ENCODE assay signal across 23 cellular contexts in the genomic region with DNA sequence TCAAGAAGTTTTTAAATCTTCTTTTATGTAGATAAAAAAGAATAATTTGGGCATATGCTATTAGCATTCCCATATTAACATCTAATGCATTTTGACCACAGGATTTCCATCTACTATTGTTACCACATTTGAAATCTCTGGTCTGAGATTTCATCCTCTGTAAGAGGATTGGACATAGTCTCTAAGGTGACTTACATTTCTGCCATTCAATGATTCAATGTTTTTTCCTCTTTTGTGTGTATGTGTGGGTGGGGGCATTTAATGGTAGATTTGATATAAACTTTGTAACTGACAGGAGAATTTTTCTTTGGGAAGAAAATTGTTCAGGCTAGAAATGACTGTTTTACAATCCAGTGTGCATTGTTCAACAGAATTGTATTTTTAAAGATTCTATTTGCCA.
A peak's percentile ranks its signal among the peaks of the same experiment; 100 is the strongest.
DNase-seq lines count a peak whose midpoint lies in the region; ATAC-seq, FAIRE-seq and TF ChIP-seq lines count a peak whose summit lies in the region.
"Had no signal": no experiment of that assay in that cellular context is flagged by ENCODE, and none has a peak within 500 bp of the region (broad histone marks: within the 10 kb centered on the region; RNA-seq: fewer than 3 reads in every experiment).

No MANE protein-coding gene starts in this region.

- no peak overlapping the region for H3K27ac ChIP-seq in adrenal gland
- H3K27ac ChIP-seq: KMS-11, lower lobe of right lung, neutrophil had no signal

- peak; percentile 13 for DNase-seq in AG20443 (ENCODE audit: low spot score)
- peak; percentile 11 for DNase-seq in HTR-8/SVneo (ENCODE audit: insufficient read length, low spot score)
- peak; percentile 37 for DNase-seq in choroid plexus epithelial cell (ENCODE audit: low read depth)
- peak; percentile 58 for DNase-seq in kidney tubule cell (ENCODE audit: low spot score)
- no peak for DNase-seq in adrenal gland
- DNase-seq in mesenteric fat pad (ENCODE audit: low spot score), result no peak
- DNase-seq in Kasumi-1 (lab: John Stamatoyannopoulos, UW), result no peak
- DNase-seq: ACHN, amniotic stem cell, GF-D8, hypothalamus, islet precursor cell, lower lobe of right lung, NCI-H187, NCI-H2227 treated with DMSO at 0.1 percent for 48 hours, retina had no signal

- ATAC-seq in GM21367 (IDR thresholded peaks at IDR 0.05; ENCODE audit: unreplicated experiment), result no peak
- ATAC-seq: GM23338; lower lobe of right lung; stimulated activated memory B cell treated with anti-CD40 and anti-IgM and Interleukin-4, amounts not matched to agents 10 μg/mL and 1 μg/mL and 100 μg/mL, for 72 hours; WTC11 had no signal

- no peak for FAIRE-seq in HTR-8/SVneo (lab: Jason Lieb, UNC)
- FAIRE-seq: GM12878 had no signal

- intact Hi-C loops in adrenal gland (cut with DNase I), result no loop called here

- H3K4me3 ChIP-seq in choroid plexus epithelial cell (ENCODE audit: low read depth, low read length), result no peak overlapping the region
- H3K4me3 ChIP-seq in adrenal gland, result no peak overlapping the region
- H3K4me3 ChIP-seq: GM12878, GM23338, lower lobe of right lung had no signal

- peaks cover 0 to 16% (median 0%) of the 10 kb centered on the region in 3 donors for H3K9me3 ChIP-seq in adrenal gland (replicated peaks in 1 of 3)
- H3K9me3 ChIP-seq: neutrophil had no signal

- TF ChIP-seq CTCF in choroid plexus epithelial cell (conservative IDR thresholded peaks at IDR 0.05; ENCODE audit: low read depth, low read length) (no peak), adrenal gland (IDR thresholded peaks at IDR 0.05) (no peak)

- TF ChIP-seq POLR2A in adrenal gland (IDR thresholded peaks at IDR 0.05), result no peak

- H3K4me1 ChIP-seq in adrenal gland (replicated peaks in 1 of 2), result no peaks in the 10 kb centered on the region
- H3K4me1 ChIP-seq: lower lobe of right lung had no signal

- no peaks in the 10 kb centered on the region for H3K27me3 ChIP-seq in adrenal gland
- H3K27me3 ChIP-seq: neutrophil had no signal

- H3K36me3 ChIP-seq in adrenal gland (replicated peaks in 1 of 2), result no peaks in the 10 kb centered on the region
- H3K36me3 ChIP-seq: lower lobe of right lung, neutrophil had no signal

Comparison
In these comparisons a context has a peak if more than half of its experiments do, and no peak if none do; other contexts are left out.
1. DNase-seq: peak in AG20443 (single experiment), HTR-8/SVneo (single experiment), choroid plexus epithelial cell (single experiment) and kidney tubule cell (single experiment); none in adrenal gland (0 of 7), mesenteric fat pad (single experiment) and Kasumi-1 (0 of 2).